24 cellular contexts compared by ENCODE assay signal in the genomic region with DNA sequence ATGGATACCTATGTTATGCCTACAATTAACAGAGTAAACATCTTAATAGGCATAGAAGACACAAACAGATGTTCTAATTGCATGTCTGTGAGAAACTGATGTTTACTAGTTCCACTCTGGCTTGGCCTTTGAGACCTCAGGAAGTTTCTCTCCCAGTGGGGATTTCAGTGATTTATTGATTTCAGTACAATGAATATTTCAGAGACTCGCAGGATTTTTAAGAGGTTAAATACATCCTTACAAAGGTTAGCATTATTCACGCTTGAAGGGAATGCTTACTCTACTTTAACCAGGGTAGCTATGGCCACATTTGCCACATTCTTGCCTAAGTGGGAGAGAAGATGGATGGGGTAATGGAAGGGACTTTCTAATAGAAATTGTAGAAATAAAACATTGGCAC.
DNase-seq lines count a peak whose midpoint lies in the region; ATAC-seq and TF ChIP-seq lines count a peak whose summit lies in the region.
"Had no signal": no experiment of that assay in that cellular context is flagged by ENCODE, and none has a peak within 500 bp of the region (broad histone marks: within the 10 kb centered on the region; RNA-seq: fewer than 3 reads in every experiment).

No MANE protein-coding gene starts in this region.

- intact Hi-C loops in activated CD8-positive, alpha-beta T cell treated with anti-CD3 and anti-CD28 coated beads for 36 hours (cut with micrococcal nuclease) = no loop called here
- intact Hi-C loops in activated T-helper 1 cell treated with anti-CD3 and anti-CD28 coated beads, Interleukin-12 subunit alpha, Interleukin-12 subunit beta, Interleukin-2, Interleukin-4 antibody, amounts not matched to agents 30 ng/mL and 10 ng/mL and 1 ng/mL, durations not matched to agents 14 hours and 24 hours and 36 hours (cut with micrococcal nuclease) = no loop called here

- H3K9me3 Mint-ChIP-seq in GM23338 = peaks cover 3% of the 10 kb centered on the region; the same call in 2 of the 3 replicates
- no peaks in the 10 kb centered on the region for H3K9me3 Mint-ChIP-seq in activated CD8-positive, alpha-beta T cell treated with anti-CD3 and anti-CD28 coated beads for 36 hours
- H3K9me3 Mint-ChIP-seq in activated T-helper 1 cell treated with anti-CD3 and anti-CD28 coated beads, Interleukin-12 subunit alpha, Interleukin-12 subunit beta, Interleukin-2, Interleukin-4 antibody, amounts not matched to agents 30 ng/mL and 10 ng/mL and 1 ng/mL, durations not matched to agents 14 hours and 24 hours and 36 hours = no peaks in the 10 kb centered on the region

- H3K4me2 ChIP-seq in GM23338 = no peak overlapping the region

- no peak overlapping the region for H3K4me3 ChIP-seq in GM23338
- H3K4me3 ChIP-seq: breast epithelium, coronary artery, esophagus muscularis mucosa, Peyer's patch, sigmoid colon, stomach, tibial nerve had no signal

- H3K4me3 Mint-ChIP-seq in GM23338 = no peak overlapping the region
- H3K4me3 Mint-ChIP-seq in activated CD8-positive, alpha-beta T cell treated with anti-CD3 and anti-CD28 coated beads for 36 hours = no peak overlapping the region
- no peak overlapping the region for H3K4me3 Mint-ChIP-seq in activated T-helper 1 cell treated with anti-CD3 and anti-CD28 coated beads, Interleukin-12 subunit alpha, Interleukin-12 subunit beta, Interleukin-2, Interleukin-4 antibody, amounts not matched to agents 30 ng/mL and 10 ng/mL and 1 ng/mL, durations not matched to agents 14 hours and 24 hours and 36 hours
- H3K4me3 Mint-ChIP-seq: CD4-positive, alpha-beta memory T cell had no signal

- H3F3A ChIP-seq in GM23338 (replicated peaks; ENCODE audit: low read depth) = no peaks in the 10 kb centered on the region

- H3K36me3 Mint-ChIP-seq in GM23338 (ENCODE audit: low read depth) = peaks cover 10% of the 10 kb centered on the region; the same call in 1 of the 3 replicates
- no peaks in the 10 kb centered on the region for H3K36me3 Mint-ChIP-seq in activated CD8-positive, alpha-beta T cell treated with anti-CD3 and anti-CD28 coated beads for 36 hours (ENCODE audit: low read depth)
- no peaks in the 10 kb centered on the region for H3K36me3 Mint-ChIP-seq in activated T-helper 1 cell treated with anti-CD3 and anti-CD28 coated beads, Interleukin-12 subunit alpha, Interleukin-12 subunit beta, Interleukin-2, Interleukin-4 antibody, amounts not matched to agents 30 ng/mL and 10 ng/mL and 1 ng/mL, durations not matched to agents 14 hours and 24 hours and 36 hours (ENCODE audit: low read depth)
- H3K36me3 Mint-ChIP-seq: CD4-positive, alpha-beta memory T cell had no signal

- no peaks in the 10 kb centered on the region for H3K27me3 Mint-ChIP-seq in GM23338 (ENCODE audit: insufficient read depth, low read depth, poor library complexity)
- H3K27me3 Mint-ChIP-seq in activated CD8-positive, alpha-beta T cell treated with anti-CD3 and anti-CD28 coated beads for 36 hours = peaks cover 3% of the 10 kb centered on the region
- H3K27me3 Mint-ChIP-seq in activated T-helper 1 cell treated with anti-CD3 and anti-CD28 coated beads, Interleukin-12 subunit alpha, Interleukin-12 subunit beta, Interleukin-2, Interleukin-4 antibody, amounts not matched to agents 30 ng/mL and 10 ng/mL and 1 ng/mL, durations not matched to agents 14 hours and 24 hours and 36 hours (ENCODE audit: insufficient read depth) = no peaks in the 10 kb centered on the region
- H3K27me3 Mint-ChIP-seq: CD4-positive, alpha-beta memory T cell had no signal

- H3K27me3 ChIP-seq in GM23338 (ENCODE audit: insufficient read depth) = no peaks in the 10 kb centered on the region
- H3K27me3 ChIP-seq: breast epithelium, esophagus muscularis mucosa, Peyer's patch, sigmoid colon, stomach, tibial nerve had no signal

- no peaks in the 10 kb centered on the region for H3K79me2 ChIP-seq in GM23338 (replicated peaks; ENCODE audit: insufficient read depth)

- H3K4me1 Mint-ChIP-seq in GM23338 = peaks cover 7% of the 10 kb centered on the region; the same call in 2 of the 3 replicates
- H3K4me1 Mint-ChIP-seq in activated CD8-positive, alpha-beta T cell treated with anti-CD3 and anti-CD28 coated beads for 36 hours (ENCODE audit: low read depth) = no peaks in the 10 kb centered on the region
- H3K4me1 Mint-ChIP-seq in activated T-helper 1 cell treated with anti-CD3 and anti-CD28 coated beads, Interleukin-12 subunit alpha, Interleukin-12 subunit beta, Interleukin-2, Interleukin-4 antibody, amounts not matched to agents 30 ng/mL and 10 ng/mL and 1 ng/mL, durations not matched to agents 14 hours and 24 hours and 36 hours (ENCODE audit: low read depth) = no peaks in the 10 kb centered on the region
- H3K4me1 Mint-ChIP-seq: CD4-positive, alpha-beta memory T cell had no signal

- no peak overlapping the region for H3K27ac Mint-ChIP-seq in GM23338
- H3K27ac Mint-ChIP-seq in activated CD8-positive, alpha-beta T cell treated with anti-CD3 and anti-CD28 coated beads for 36 hours = no peak overlapping the region
- H3K27ac Mint-ChIP-seq in activated T-helper 1 cell treated with anti-CD3 and anti-CD28 coated beads, Interleukin-12 subunit alpha, Interleukin-12 subunit beta, Interleukin-2, Interleukin-4 antibody, amounts not matched to agents 30 ng/mL and 10 ng/mL and 1 ng/mL, durations not matched to agents 14 hours and 24 hours and 36 hours = no peak overlapping the region
- H3K27ac Mint-ChIP-seq: CD4-positive, alpha-beta memory T cell had no signal

- CTCF ChIA-PET in activated CD8-positive, alpha-beta T cell treated with anti-CD3 and anti-CD28 coated beads for 36 hours (lab: Charles Lee) = no interaction called here

- H4K20me1 ChIP-seq in GM23338 (replicated peaks; ENCODE audit: insufficient read depth) = no peaks in the 10 kb centered on the region

- ATAC-seq in GM23338 = no peak
- no peak for ATAC-seq in activated CD8-positive, alpha-beta T cell treated with anti-CD3 and anti-CD28 coated beads for 36 hours
- ATAC-seq in HG02759 (IDR thresholded peaks at IDR 0.05; ENCODE audit: unreplicated experiment) = no peak

- H2AFZ ChIP-seq in GM23338 = peak overlapping the region; percentile 5; the same call in 1 of the 2 replicates

- H3K9me2 ChIP-seq in GM23338 (ENCODE audit: insufficient read depth) = no peaks in the 10 kb centered on the region

- DNase-seq in GM23338 (ENCODE audit: low spot score) = no peak
- peak; percentile 87 for DNase-seq in cerebellar cortex (ENCODE audit: low spot score)
- DNase-seq in left kidney (ENCODE audit: low read depth, low spot score) = peak; percentile 57
- DNase-seq in renal cortical epithelial cell (ENCODE audit: low read depth) = peak; percentile 50
- no peak for DNase-seq in AML-193 (lab: John Stamatoyannopoulos, UW)
- no peak for DNase-seq in activated CD8-positive, alpha-beta T cell treated with anti-CD3 and anti-CD28 coated beads for 36 hours
- no peak for DNase-seq in activated T-helper 1 cell treated with anti-CD3 and anti-CD28 coated beads, Interleukin-12 subunit alpha, Interleukin-12 subunit beta, Interleukin-2, Interleukin-4 antibody, amounts not matched to agents 30 ng/mL and 10 ng/mL and 1 ng/mL, durations not matched to agents 14 hours and 24 hours and 36 hours (ENCODE audit: low spot score)
- DNase-seq: activated CD4-positive, CD25-positive, alpha-beta regulatory T cell treated with anti-CD3 and anti-CD28 coated beads, Interleukin-2, amount 50 U/mL, for 72 hours; activated T-cell treated with anti-CD3 and anti-CD28 coated beads, Interleukin-2, amount 50 U/mL, for 1 hour; CD4-positive, alpha-beta memory T cell; KG1; kidney; MM.1S; NCI-H146; NCI-H510A treated with DMSO at 0.1 percent for 48 hours; nucleus accumbens; Peyer's patch; sigmoid colon; stomach had no signal

- POLR2A ChIA-PET in activated CD8-positive, alpha-beta T cell treated with anti-CD3 and anti-CD28 coated beads for 36 hours (lab: Charles Lee) = interaction anchor here (0.6 kb wide), 1 partner anchor 314 kb away, joined by 3 read pairs; no protein-coding TSS in a partner anchor

- H3K36me3 ChIP-seq in GM23338 (ENCODE audit: insufficient read depth) = no peaks in the 10 kb centered on the region
- H3K36me3 ChIP-seq: breast epithelium, esophagus muscularis mucosa, Peyer's patch, sigmoid colon, stomach, tibial nerve had no signal

- no peaks in the 10 kb centered on the region; the same call in 1 of the 2 replicates for H3K4me1 ChIP-seq in GM23338 (ENCODE audit: insufficient read depth)
- H3K4me1 ChIP-seq: breast epithelium, Peyer's patch had no signal

- H3K27ac ChIP-seq in GM23338 (ENCODE audit: low read depth) = no peak overlapping the region
- H3K27ac ChIP-seq: coronary artery, Peyer's patch had no signal

- TF ChIP-seq CTCF in GM23338 (conservative IDR thresholded peaks at IDR 0.05; ENCODE audit: low read depth in 2 of 2) = no peak
- TF ChIP-seq CTCF in activated CD8-positive, alpha-beta T cell treated with anti-CD3 and anti-CD28 coated beads for 36 hours (IDR thresholded peaks at IDR 0.05) = no peak

TF ChIP-seq in GM23338, 12 proteins besides CTCF, POLR2A, EP300 and RAD21 (continues in another document):
- no peak for TF ChIP-seq EZH2 (IDR thresholded peaks at IDR 0.05; ENCODE audit: low read depth, unreplicated experiment)
- no peak for TF ChIP-seq POLR2AphosphoS5 (IDR thresholded peaks at IDR 0.05; ENCODE audit: low read depth)
- no peak for TF ChIP-seq JUNB (IDR thresholded peaks at IDR 0.05; ENCODE audit: unreplicated experiment)

Comparison
In these comparisons a context has a peak if more than half of its experiments do, and no peak if none do; other contexts are left out.
1. DNase-seq: peak in cerebellar cortex (single experiment), left kidney (single experiment) and renal cortical epithelial cell (single experiment); none in GM23338 (single experiment), AML-193 (0 of 2), activated CD8-positive, alpha-beta T cell treated with anti-CD3 and anti-CD28 coated beads for 36 hours (single experiment) and activated T-helper 1 cell treated with anti-CD3 and anti-CD28 coated beads, Interleukin-12 subunit alpha, Interleukin-12 subunit beta, Interleukin-2, Interleukin-4 antibody, amounts not matched to agents 30 ng/mL and 10 ng/mL and 1 ng/mL, durations not matched to agents 14 hours and 24 hours and 36 hours (single experiment).